Comparison of ENCODE assay signal across 8 cellular contexts in genomic region chr15:64842099-64842940, GRCh38. TPM values are rescaled to one million over a fixed set of nuclear protein-coding genes. Genes with fewer than 3 reads are reported as not detected.
DNase-seq lines count a peak whose midpoint lies in the region; ATAC-seq and TF ChIP-seq lines count a peak whose summit lies in the region.

No MANE protein-coding gene starts in this region.

- peaks cover 0 to 10% (median 0%) of the 10 kb centered on the region in 45 donors for H3K27me3 ChIP-seq in dorsolateral prefrontal cortex

- H3K4me1 ChIP-seq in mucosa of descending colon (ENCODE audit: low read depth) = peaks cover 6% of the 10 kb centered on the region

- no peaks in the 10 kb centered on the region for H3K9me3 ChIP-seq in mucosa of descending colon

- no peaks in the 10 kb centered on the region for H3K36me3 ChIP-seq in mucosa of descending colon (ENCODE audit: low read depth)

- TF ChIP-seq CTCF in dorsolateral prefrontal cortex (IDR thresholded peaks at IDR 0.05 in 54 of 56, conservative IDR thresholded peaks at IDR 0.05 in 2 of 56; ENCODE audit: low read depth in 1 of 56, partially characterized antibody in 56 of 56) (no peak), mucosa of descending colon (IDR thresholded peaks at IDR 0.05) (no peak)

- H3K27ac ChIP-seq in dorsolateral prefrontal cortex = peak overlapping the region in 58 of 59 donors; percentile 5 to 96 (median 90)

- H3K4me3 ChIP-seq in dorsolateral prefrontal cortex = peak overlapping the region; percentile 54 to 94 (median 83)
- peak overlapping the region; percentile 46 for H3K4me3 ChIP-seq in mucosa of descending colon

- intact Hi-C loops in dorsolateral prefrontal cortex (cut with DNase I) = loop anchor here in 1 of 2 donors (10.0 kb wide), 1 partner anchor 142 kb away; the partner anchor contains the start of gene SPG21
- intact Hi-C loops in mucosa of descending colon (cut with DNase I, micrococcal nuclease) = no loop called here

- DNase-seq in NCI-H526 (lab: John Stamatoyannopoulos, UW) (peak; percentile 21 to 61), NCI-H526 treated with DMSO at 0.1 percent for 48 hours (lab: John Stamatoyannopoulos, UW) (no peak), RPMI7951 (ENCODE audit: low read depth) (peak; percentile 47), dorsolateral prefrontal cortex (no peak), mucosa of descending colon (peak in 1 of 3 donors; percentile 35), NCI-H345 treated with DMSO at 0.1 percent for 48 hours (lab: John Stamatoyannopoulos, UW; ENCODE audit: unreplicated experiment) (no peak)

- ATAC-seq in mucosa of descending colon = no peak
- ATAC-seq in HG03135 (IDR thresholded peaks at IDR 0.05; ENCODE audit: unreplicated experiment) = no peak
- no peak for ATAC-seq in GM21723 (IDR thresholded peaks at IDR 0.05; ENCODE audit: unreplicated experiment)

RNA-seq across cellular contexts. Expression of gene PLEKHO2, which starts 0.6 kb away (rescaled TPM):
- 18.5 and 22.3 TPM in 2 replicates for total RNA-seq in RPMI7951 (2014; rRNA removed; shearing (Covaris generic))
- 10 to 100 TPM; 11.7 to 57.7 (median 19.3) TPM for total RNA-seq in dorsolateral prefrontal cortex
- 10 to 100 TPM in 2 of 3 donors, 1 to 10 TPM in 1; 5.8 to 38.9 (median 15.9) TPM for total RNA-seq in mucosa of descending colon

RNA-seq across cellular contexts. Expression of gene PIF1, which starts 16.9 kb away (rescaled TPM):
- total RNA-seq in RPMI7951 (2014; rRNA removed; shearing (Covaris generic)) = 13.8 and 19.5 TPM in 2 replicates
- total RNA-seq in dorsolateral prefrontal cortex (1 to 10 TPM in 119 of 120 experiments, under 1 TPM in 1; 0.74 to 7.7 (median 3.2) TPM), mucosa of descending colon (10 to 100 TPM in 1 of 3 donors, 1 to 10 TPM in 2; 2.6 to 10.4 (median 5.0) TPM)

Comparison
In these comparisons a context has a peak if more than half of its experiments do, and no peak if none do; other contexts are left out.
1. DNase-seq: peak in NCI-H526 (2 of 2) and RPMI7951 (single experiment); none in NCI-H526 treated with DMSO at 0.1 percent for 48 hours (single experiment), dorsolateral prefrontal cortex (0 of 10) and NCI-H345 treated with DMSO at 0.1 percent for 48 hours (single experiment).